1 cellular context compared by ENCODE assay signal in the genomic region with DNA sequence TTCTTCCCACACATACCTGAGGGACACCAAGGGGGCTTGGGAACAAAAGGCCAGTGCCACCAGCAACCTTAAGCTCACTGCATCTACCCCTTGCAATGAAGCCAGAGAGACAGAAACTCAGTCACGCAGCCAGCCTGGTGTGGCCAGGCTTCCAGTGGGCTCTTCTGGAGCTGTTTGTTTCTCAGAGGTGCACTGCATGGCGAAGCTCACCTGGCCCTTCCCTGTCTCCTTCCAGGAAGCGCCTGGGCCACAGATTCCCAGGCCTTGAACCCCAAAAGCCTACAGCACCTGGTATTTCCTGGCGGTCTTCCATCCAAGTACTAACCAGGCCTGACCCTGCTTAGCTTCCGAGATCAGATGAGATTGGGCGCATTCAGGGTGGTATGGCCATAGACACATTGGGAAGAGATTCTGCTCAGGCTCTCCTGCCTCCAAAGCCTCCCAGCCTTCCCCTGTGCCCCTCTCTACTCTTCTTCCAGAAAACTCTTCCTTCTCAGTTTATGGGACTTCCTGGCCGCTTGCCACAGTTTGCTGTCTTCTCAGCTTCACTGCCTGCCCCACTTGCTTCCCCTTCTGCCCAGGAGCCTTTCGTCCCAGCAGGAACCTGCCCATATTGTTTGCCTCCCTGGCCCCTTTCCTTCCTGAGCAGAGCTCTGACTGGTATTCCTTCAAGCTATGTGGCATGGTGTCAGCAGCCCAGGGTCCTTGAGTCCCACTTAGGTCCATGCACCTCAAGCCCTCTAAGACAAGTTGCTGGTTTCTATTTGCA.
TF ChIP-seq lines count a peak whose summit lies in the region.

No MANE protein-coding gene starts in this region.

TF ChIP-seq in liver, 16 proteins besides CTCF, POLR2A, EP300 and RAD21 (continued from another document):
- TF ChIP-seq, protein P1, sequence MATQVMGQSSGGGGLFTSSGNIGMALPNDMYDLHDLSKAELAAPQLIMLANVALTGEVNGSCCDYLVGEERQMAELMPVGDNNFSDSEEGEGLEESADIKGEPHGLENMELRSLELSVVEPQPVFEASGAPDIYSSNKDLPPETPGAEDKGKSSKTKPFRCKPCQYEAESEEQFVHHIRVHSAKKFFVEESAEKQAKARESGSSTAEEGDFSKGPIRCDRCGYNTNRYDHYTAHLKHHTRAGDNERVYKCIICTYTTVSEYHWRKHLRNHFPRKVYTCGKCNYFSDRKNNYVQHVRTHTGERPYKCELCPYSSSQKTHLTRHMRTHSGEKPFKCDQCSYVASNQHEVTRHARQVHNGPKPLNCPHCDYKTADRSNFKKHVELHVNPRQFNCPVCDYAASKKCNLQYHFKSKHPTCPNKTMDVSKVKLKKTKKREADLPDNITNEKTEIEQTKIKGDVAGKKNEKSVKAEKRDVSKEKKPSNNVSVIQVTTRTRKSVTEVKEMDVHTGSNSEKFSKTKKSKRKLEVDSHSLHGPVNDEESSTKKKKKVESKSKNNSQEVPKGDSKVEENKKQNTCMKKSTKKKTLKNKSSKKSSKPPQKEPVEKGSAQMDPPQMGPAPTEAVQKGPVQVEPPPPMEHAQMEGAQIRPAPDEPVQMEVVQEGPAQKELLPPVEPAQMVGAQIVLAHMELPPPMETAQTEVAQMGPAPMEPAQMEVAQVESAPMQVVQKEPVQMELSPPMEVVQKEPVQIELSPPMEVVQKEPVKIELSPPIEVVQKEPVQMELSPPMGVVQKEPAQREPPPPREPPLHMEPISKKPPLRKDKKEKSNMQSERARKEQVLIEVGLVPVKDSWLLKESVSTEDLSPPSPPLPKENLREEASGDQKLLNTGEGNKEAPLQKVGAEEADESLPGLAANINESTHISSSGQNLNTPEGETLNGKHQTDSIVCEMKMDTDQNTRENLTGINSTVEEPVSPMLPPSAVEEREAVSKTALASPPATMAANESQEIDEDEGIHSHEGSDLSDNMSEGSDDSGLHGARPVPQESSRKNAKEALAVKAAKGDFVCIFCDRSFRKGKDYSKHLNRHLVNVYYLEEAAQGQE (IDR thresholded peaks at IDR 0.05), result no peak
- TF ChIP-seq HNF4G (IDR thresholded peaks at IDR 0.05), result no peak
- TF ChIP-seq, protein P2, sequence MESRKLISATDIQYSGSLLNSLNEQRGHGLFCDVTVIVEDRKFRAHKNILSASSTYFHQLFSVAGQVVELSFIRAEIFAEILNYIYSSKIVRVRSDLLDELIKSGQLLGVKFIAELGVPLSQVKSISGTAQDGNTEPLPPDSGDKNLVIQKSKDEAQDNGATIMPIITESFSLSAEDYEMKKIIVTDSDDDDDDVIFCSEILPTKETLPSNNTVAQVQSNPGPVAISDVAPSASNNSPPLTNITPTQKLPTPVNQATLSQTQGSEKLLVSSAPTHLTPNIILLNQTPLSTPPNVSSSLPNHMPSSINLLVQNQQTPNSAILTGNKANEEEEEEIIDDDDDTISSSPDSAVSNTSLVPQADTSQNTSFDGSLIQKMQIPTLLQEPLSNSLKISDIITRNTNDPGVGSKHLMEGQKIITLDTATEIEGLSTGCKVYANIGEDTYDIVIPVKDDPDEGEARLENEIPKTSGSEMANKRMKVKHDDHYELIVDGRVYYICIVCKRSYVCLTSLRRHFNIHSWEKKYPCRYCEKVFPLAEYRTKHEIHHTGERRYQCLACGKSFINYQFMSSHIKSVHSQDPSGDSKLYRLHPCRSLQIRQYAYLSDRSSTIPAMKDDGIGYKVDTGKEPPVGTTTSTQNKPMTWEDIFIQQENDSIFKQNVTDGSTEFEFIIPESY (IDR thresholded peaks at IDR 0.05), result no peak
- TF ChIP-seq, protein P3, sequence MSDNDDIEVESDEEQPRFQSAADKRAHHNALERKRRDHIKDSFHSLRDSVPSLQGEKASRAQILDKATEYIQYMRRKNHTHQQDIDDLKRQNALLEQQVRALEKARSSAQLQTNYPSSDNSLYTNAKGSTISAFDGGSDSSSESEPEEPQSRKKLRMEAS (IDR thresholded peaks at IDR 0.05), result no peak
- TF ChIP-seq HNF4A (conservative IDR thresholded peaks at IDR 0.05), result no peak
- TF ChIP-seq EGR1 (IDR thresholded peaks at IDR 0.05; ENCODE audit: low read depth in 2 of 2), result no peak
- no peak for TF ChIP-seq RXRA (IDR thresholded peaks at IDR 0.05)
- TF ChIP-seq YY1 (IDR thresholded peaks at IDR 0.05), result no peak
- TF ChIP-seq, protein P4, sequence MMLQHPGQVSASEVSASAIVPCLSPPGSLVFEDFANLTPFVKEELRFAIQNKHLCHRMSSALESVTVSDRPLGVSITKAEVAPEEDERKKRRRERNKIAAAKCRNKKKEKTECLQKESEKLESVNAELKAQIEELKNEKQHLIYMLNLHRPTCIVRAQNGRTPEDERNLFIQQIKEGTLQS (IDR thresholded peaks at IDR 0.05), result no peak
TF ChIP-seq in liver: peak in this region for 0.
